In genomic region chr1:3469849-3470649, GRCh38 we compare ENCODE assay signal across 2 cellular contexts.
TF ChIP-seq lines count a peak whose summit lies in the region.

No MANE protein-coding gene starts in this region.

TF ChIP-seq in HEK293, 187 proteins besides CTCF, POLR2A, EP300 and RAD21 (continues in another document):
- TF ChIP-seq ZEB2 (tag by site-specific recombination; IDR thresholded peaks at IDR 0.05) (no peak), ZNF10 (tag by site-specific recombination; IDR thresholded peaks at IDR 0.05) (no peak), PRDM6 (tag by site-specific recombination; IDR thresholded peaks at IDR 0.05) (no peak), OVOL3 (tag by site-specific recombination; IDR thresholded peaks at IDR 0.05) (no peak), ZNF776 (tag by site-specific recombination; IDR thresholded peaks at IDR 0.05; ENCODE audit: borderline replicate concordance) (no peak), TRIM28 (IDR thresholded peaks at IDR 0.05; ENCODE audit: borderline replicate concordance, low read length) (no peak), ZNF747 (tag by site-specific recombination; IDR thresholded peaks at IDR 0.05) (no peak), ZNF366 (tag by site-specific recombination; conservative IDR thresholded peaks at IDR 0.05) (no peak), ZNF239 (tag by site-specific recombination; IDR thresholded peaks at IDR 0.05) (no peak), ZNF521 (tag by site-specific recombination; IDR thresholded peaks at IDR 0.05) (no peak), ZSCAN4 (tag by site-specific recombination; IDR thresholded peaks at IDR 0.05) (peak; percentile 93), KLF1 (tag by site-specific recombination; IDR thresholded peaks at IDR 0.05) (peak; percentile 94), ZNF140 (tag by site-specific recombination; IDR thresholded peaks at IDR 0.05) (no peak), KLF8 (tag by site-specific recombination; IDR thresholded peaks at IDR 0.05) (peak; percentile 38; the same call in 1 of the 2 replicates), KLF17 (tag by site-specific recombination; IDR thresholded peaks at IDR 0.05) (peak; percentile 94), ZNF280C (tag by site-specific recombination; IDR thresholded peaks at IDR 0.05) (no peak), EGR2 (tag by site-specific recombination; IDR thresholded peaks at IDR 0.05; ENCODE audit: low read depth) (no peak), ZNF785 (tag by site-specific recombination; IDR thresholded peaks at IDR 0.05) (0 out of 2 replicates have a peak, but pooled peaks have one; percentile 31), HIC1 (tag by site-specific recombination; IDR thresholded peaks at IDR 0.05) (no peak)
- TF ChIP-seq, protein P1, sequence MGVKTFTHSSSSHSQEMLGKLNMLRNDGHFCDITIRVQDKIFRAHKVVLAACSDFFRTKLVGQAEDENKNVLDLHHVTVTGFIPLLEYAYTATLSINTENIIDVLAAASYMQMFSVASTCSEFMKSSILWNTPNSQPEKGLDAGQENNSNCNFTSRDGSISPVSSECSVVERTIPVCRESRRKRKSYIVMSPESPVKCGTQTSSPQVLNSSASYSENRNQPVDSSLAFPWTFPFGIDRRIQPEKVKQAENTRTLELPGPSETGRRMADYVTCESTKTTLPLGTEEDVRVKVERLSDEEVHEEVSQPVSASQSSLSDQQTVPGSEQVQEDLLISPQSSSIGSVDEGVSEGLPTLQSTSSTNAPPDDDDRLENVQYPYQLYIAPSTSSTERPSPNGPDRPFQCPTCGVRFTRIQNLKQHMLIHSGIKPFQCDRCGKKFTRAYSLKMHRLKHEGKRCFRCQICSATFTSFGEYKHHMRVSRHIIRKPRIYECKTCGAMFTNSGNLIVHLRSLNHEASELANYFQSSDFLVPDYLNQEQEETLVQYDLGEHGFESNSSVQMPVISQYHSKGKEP (tag by site-specific recombination; IDR thresholded peaks at IDR 0.05): no peak

TF ChIP-seq in HepG2, 621 proteins besides CTCF, POLR2A, EP300 and RAD21 (continued from another document):
- no peak for TF ChIP-seq ZNF235 (CRISPR knock-in tag; IDR thresholded peaks at IDR 0.05; ENCODE audit: borderline replicate concordance)
